9 cellular contexts compared by ENCODE assay signal in the genomic region with DNA sequence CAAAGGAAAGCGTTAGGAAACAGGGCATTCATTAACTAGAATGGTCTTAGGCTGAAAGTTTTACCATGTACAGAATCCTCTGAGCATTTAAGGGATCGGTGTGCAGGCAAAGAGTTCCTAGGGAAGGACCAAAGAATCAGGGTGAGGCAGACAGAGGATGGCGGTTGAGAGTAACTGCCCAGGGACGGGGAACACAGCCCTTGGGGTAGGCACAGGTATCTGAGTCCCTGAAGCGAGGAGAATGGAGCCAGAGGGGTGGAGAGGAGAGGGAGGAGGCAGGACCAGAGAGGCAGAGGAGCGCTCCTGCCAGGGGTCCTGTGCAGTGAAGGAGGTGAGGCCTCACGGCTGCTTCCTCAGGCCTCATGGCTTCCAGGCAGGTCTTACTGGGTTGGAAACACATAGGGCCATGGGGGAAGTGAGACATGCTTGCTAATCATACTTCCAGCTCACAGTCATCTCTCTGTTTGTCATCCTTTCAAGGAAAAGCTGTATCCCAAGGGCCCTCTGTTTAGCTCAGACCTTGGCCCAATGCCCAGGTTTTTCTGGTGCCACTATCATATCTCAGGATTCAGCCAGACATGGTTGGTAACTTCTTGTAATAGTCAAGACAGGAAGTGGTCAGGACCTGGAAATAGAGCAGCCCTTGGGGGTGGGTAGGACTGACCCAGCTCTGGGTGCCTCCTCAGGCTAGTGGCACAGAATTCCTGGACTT. TPM values are rescaled to one million over a fixed set of nuclear protein-coding genes. Genes with fewer than 3 reads are reported as not detected.
DNase-seq lines count a peak whose midpoint lies in the region; ATAC-seq and TF ChIP-seq lines count a peak whose summit lies in the region.
"Had no signal": no experiment of that assay in that cellular context is flagged by ENCODE, and none has a peak within 500 bp of the region (broad histone marks: within the 10 kb centered on the region; RNA-seq: fewer than 3 reads in every experiment).

No MANE protein-coding gene starts in this region.

- no peaks in the 10 kb centered on the region for H3K9me2 ChIP-seq in PC-3 (replicated peaks; ENCODE audit: low read length)

- ATAC-seq in stimulated activated naive CD8-positive, alpha-beta T cell treated with anti-CD3 and anti-CD28 coated beads, Interleukin-15, Interleukin-2, amounts not matched to agents 100 U/mL and 50 U/mL, for 24 hours, result peak; percentile 29
- no peak for ATAC-seq in stimulated activated naive CD8-positive, alpha-beta T cell treated with anti-CD3 and anti-CD28 coated beads, Interleukin-15, amount 100 ng/mL, for 72 hours
- ATAC-seq in PC-3 (peak; percentile 98), HG02885 (IDR thresholded peaks at IDR 0.05; ENCODE audit: poor library complexity, unreplicated experiment) (no peak)

- peak overlapping the region; percentile 42 for H3K9ac ChIP-seq in PC-3 (ENCODE audit: low read length)

- no peak for DNase-seq in stimulated activated naive CD8-positive, alpha-beta T cell treated with anti-CD3 and anti-CD28 coated beads, Interleukin-15, Interleukin-2, amounts not matched to agents 100 U/mL and 50 U/mL, for 24 hours
- no peak for DNase-seq in stimulated activated naive CD8-positive, alpha-beta T cell treated with anti-CD3 and anti-CD28 coated beads, Interleukin-15, amount 100 ng/mL, for 72 hours
- peak; percentile 100 for DNase-seq in PC-3
- DNase-seq in epithelial cell of esophagus (ENCODE audit: low read depth), result peak; percentile 92
- peak; percentile 99 for DNase-seq in myocyte (ENCODE audit: low read depth)
- DNase-seq in activated naive CD4-positive, alpha-beta T cell treated with anti-CD3 and anti-CD28 coated beads, Interleukin-2, amount 50 U/mL, for 16 hours, result no peak
- no peak for DNase-seq in activated CD4-positive, alpha-beta T cell treated with anti-CD3 and anti-CD28 coated beads for 4 hours

- POLR2A ChIA-PET in PC-3 (lab: Charles Lee; ENCODE audit: unreplicated experiment), result interaction anchor here (0.5 to 1.3 kb wide), 5 partner anchors 27 to 1108 kb away, joined by 3 to 9 read pairs (median 3); no protein-coding TSS in a partner anchor

- H2AFZ ChIP-seq in PC-3 (ENCODE audit: low read length), result peak overlapping the region; percentile 71

- H4K20me1 ChIP-seq in PC-3 (ENCODE audit: low read length), result no peaks in the 10 kb centered on the region

- no peaks in the 10 kb centered on the region for H3K9me3 ChIP-seq in PC-3 (ENCODE audit: low read length)

- peak overlapping the region in 1 of 2 donors; percentile 41 for H3K27ac Mint-ChIP-seq in stimulated activated naive CD8-positive, alpha-beta T cell treated with anti-CD3 and anti-CD28 coated beads, Interleukin-15, amount 100 ng/mL, for 72 hours
- H3K27ac Mint-ChIP-seq: activated naive CD4-positive, alpha-beta T cell treated with anti-CD3 and anti-CD28 coated beads, Interleukin-2, amount 50 U/mL, for 72 hours had no signal

- no peak for TF ChIP-seq CTCF in PC-3 (conservative IDR thresholded peaks at IDR 0.05; ENCODE audit: low read depth, low read length)
- TF ChIP-seq CTCF in epithelial cell of esophagus (IDR thresholded peaks at IDR 0.05; ENCODE audit: insufficient read depth, low read depth, low read length, missing control alignments), result no peak

- peaks cover 21% of the 10 kb centered on the region for H3K4me1 ChIP-seq in PC-3 (ENCODE audit: insufficient read depth, low read length)

- H3K36me3 ChIP-seq in PC-3 (ENCODE audit: low read depth, low read length), result no peaks in the 10 kb centered on the region

- no peak overlapping the region for H3K4me3 Mint-ChIP-seq in stimulated activated naive CD8-positive, alpha-beta T cell treated with anti-CD3 and anti-CD28 coated beads, Interleukin-15, amount 100 ng/mL, for 72 hours

- H3K27me3 ChIP-seq in PC-3 (ENCODE audit: low read length), result no peaks in the 10 kb centered on the region

- peaks cover 13% of the 10 kb centered on the region for H3K4me1 Mint-ChIP-seq in stimulated activated naive CD8-positive, alpha-beta T cell treated with anti-CD3 and anti-CD28 coated beads, Interleukin-15, amount 100 ng/mL, for 72 hours

- no peak overlapping the region for H3K4me3 ChIP-seq in PC-3 (ENCODE audit: low read length)
- H3K4me3 ChIP-seq in epithelial cell of esophagus (ENCODE audit: low read length), result no peak overlapping the region

- H3K27me3 Mint-ChIP-seq in stimulated activated naive CD8-positive, alpha-beta T cell treated with anti-CD3 and anti-CD28 coated beads, Interleukin-15, amount 100 ng/mL, for 72 hours, result peaks cover under 1% of the 10 kb centered on the region

- CTCF ChIA-PET in PC-3 (lab: Charles Lee), result interaction anchor here (0.6 to 2.3 kb wide), 4 partner anchors 9 to 92 kb away, joined by 3 to 17 read pairs (median 8); no protein-coding TSS in a partner anchor

- intact Hi-C loops in PC-3 (cut with micrococcal nuclease), result loop anchor here (1.0 kb wide), 2 partner anchors 11 to 65 kb away; no protein-coding TSS in a partner anchor

- H3K79me2 ChIP-seq in PC-3 (ENCODE audit: low read length), result no peaks in the 10 kb centered on the region

- H3K9me3 Mint-ChIP-seq in stimulated activated naive CD8-positive, alpha-beta T cell treated with anti-CD3 and anti-CD28 coated beads, Interleukin-15, amount 100 ng/mL, for 72 hours, result no peaks in the 10 kb centered on the region
- H3K9me3 Mint-ChIP-seq: activated naive CD4-positive, alpha-beta T cell treated with anti-CD3 and anti-CD28 coated beads, Interleukin-2, amount 50 U/mL, for 72 hours had no signal

- no TSS peak for BruUV-seq in PC-3 (replicated peaks; lab: Mats Ljungman, UMichigan)

- peak overlapping the region; percentile 84 for H3K27ac ChIP-seq in PC-3 (ENCODE audit: low read length)

- H3F3A ChIP-seq in PC-3 (ENCODE audit: low read length, unreplicated experiment), result no peaks in the 10 kb centered on the region

- peak overlapping the region; percentile 49 for H3K4me2 ChIP-seq in PC-3 (ENCODE audit: low read length)

RNA-seq across cellular contexts. Expression of gene ITGB3, which starts 13.8 kb away (rescaled TPM):
- total RNA-seq in PC-3 (2014; rRNA removed) (0.36 and 0.69 TPM in 2 replicates), myocyte (1.5 and 3.5 TPM in 2 replicates)
- polyA plus RNA-seq in myocyte (2012), result 2.5 TPM

RNA-seq across cellular contexts. Expression of gene MYL4, which starts 30.7 kb away (rescaled TPM):
- total RNA-seq in PC-3 (2014; rRNA removed) (1.6 and 2.2 TPM in 2 replicates), myocyte (1,048 and 1,135 TPM in 2 replicates)
- polyA plus RNA-seq in myocyte (2012), result 1,386 TPM
- total RNA-seq: activated naive CD4-positive, alpha-beta T cell treated with anti-CD3 and anti-CD28 coated beads, Interleukin-2, amount 50 U/mL, for 72 hours had no signal

RNA-seq across cellular contexts. Expression of gene CDC27, which starts 50.7 kb away (rescaled TPM):
- total RNA-seq in PC-3 (2014; rRNA removed), result 149 and 167 TPM in 2 replicates
- total RNA-seq in myocyte, result 89.3 and 93.2 TPM in 2 replicates
- 49.5 TPM for polyA plus RNA-seq in myocyte (2012)

Comparison
In these comparisons a context has a peak if more than half of its experiments do, and no peak if none do; other contexts are left out.
1. ATAC-seq: peak in stimulated activated naive CD8-positive, alpha-beta T cell treated with anti-CD3 and anti-CD28 coated beads, Interleukin-15, Interleukin-2, amounts not matched to agents 100 U/mL and 50 U/mL, for 24 hours (single experiment) and PC-3 (single experiment); none in stimulated activated naive CD8-positive, alpha-beta T cell treated with anti-CD3 and anti-CD28 coated beads, Interleukin-15, amount 100 ng/mL, for 72 hours (single experiment) and HG02885 (single experiment).
2. DNase-seq: peak in PC-3 (single experiment), epithelial cell of esophagus (single experiment) and myocyte (single experiment); none in stimulated activated naive CD8-positive, alpha-beta T cell treated with anti-CD3 and anti-CD28 coated beads, Interleukin-15, Interleukin-2, amounts not matched to agents 100 U/mL and 50 U/mL, for 24 hours (single experiment), stimulated activated naive CD8-positive, alpha-beta T cell treated with anti-CD3 and anti-CD28 coated beads, Interleukin-15, amount 100 ng/mL, for 72 hours (0 of 2), activated naive CD4-positive, alpha-beta T cell treated with anti-CD3 and anti-CD28 coated beads, Interleukin-2, amount 50 U/mL, for 16 hours (single experiment) and activated CD4-positive, alpha-beta T cell treated with anti-CD3 and anti-CD28 coated beads for 4 hours (0 of 2).
3. RNA of gene MYL4, which starts 30.7 kb away (total RNA-seq): 1,048 to 1,135 TPM in myocyte; 1.6 to 2.2 TPM in PC-3; every median in the first group is over 100 times any median in the second.